In the genomic region with DNA sequence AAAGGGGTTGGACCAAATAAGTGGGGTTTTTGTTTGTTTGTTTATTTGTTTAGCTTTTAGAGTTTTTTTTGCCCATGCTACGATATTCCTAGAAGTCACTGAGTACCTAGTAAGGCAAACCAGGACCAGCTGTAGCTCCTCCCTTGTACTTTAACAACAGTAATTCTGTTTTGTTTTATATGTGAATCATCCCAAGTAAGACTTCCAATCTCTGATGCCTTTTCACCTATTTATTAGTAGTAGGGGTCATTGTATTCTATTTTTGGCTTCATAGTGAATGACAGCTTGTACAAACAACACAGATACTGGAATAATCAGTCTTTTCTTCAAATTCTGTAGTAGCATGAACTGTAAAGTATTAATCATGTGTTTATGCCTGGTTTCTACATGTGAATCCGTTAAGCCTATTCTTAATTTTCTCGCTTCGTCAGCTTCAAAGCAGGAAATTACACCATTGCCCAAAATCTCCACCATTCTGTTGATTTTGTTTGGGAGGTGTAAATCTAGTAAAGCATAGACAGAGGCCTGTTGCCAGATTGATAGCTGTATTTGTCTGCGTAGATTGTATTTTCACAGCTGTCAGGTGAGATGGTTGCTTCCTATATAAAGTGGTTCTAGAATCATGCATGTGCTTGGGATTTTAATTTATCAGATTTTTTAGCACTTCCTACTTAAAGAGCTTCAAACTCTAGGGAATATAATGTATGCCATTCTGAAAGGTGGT, we compare ENCODE assay signal across 17 cellular contexts.
DNase-seq lines count a peak whose midpoint lies in the region; ATAC-seq, FAIRE-seq and TF ChIP-seq lines count a peak whose summit lies in the region.
"Had no signal": no experiment of that assay in that cellular context is flagged by ENCODE, and none has a peak within 500 bp of the region (broad histone marks: within the 10 kb centered on the region; RNA-seq: fewer than 3 reads in every experiment).

No MANE protein-coding gene starts in this region.

- H3K27me3 ChIP-seq in RWPE2 (ENCODE audit: insufficient read depth, poor library complexity, severe bottlenecking) = no peaks in the 10 kb centered on the region
- H3K27me3 ChIP-seq: SJCRH30 had no signal

- H3K27ac ChIP-seq in A549 = no peak overlapping the region
- no peak overlapping the region for H3K27ac ChIP-seq in RWPE2 (ENCODE audit: poor library complexity, severe bottlenecking)
- H3K27ac ChIP-seq: SJCRH30 had no signal

- in situ Hi-C loops in G401 (cut with HindIII; ENCODE audit: low sequenced_read_pairs) = no loop called here

- TF ChIP-seq CTCF in A549 (IDR thresholded peaks at IDR 0.05) = no peak
- TF ChIP-seq CTCF in RWPE2 (IDR thresholded peaks at IDR 0.05; ENCODE audit: poor library complexity, severe bottlenecking) = no peak
- TF ChIP-seq CTCF in fibroblast of mammary gland (conservative IDR thresholded peaks at IDR 0.05; ENCODE audit: control insufficient read depth, insufficient read depth, low read depth, low read length) = no peak

- no peak for TF ChIP-seq RAD21 in A549 (conservative IDR thresholded peaks at IDR 0.05 in 1 of 2, IDR thresholded peaks at IDR 0.05 in 1 of 2)

- peak; percentile 70 for FAIRE-seq in A549 (lab: Jason Lieb, UNC)
- FAIRE-seq: A204.1 had no signal

- POLR2A ChIA-PET in A549 (lab: Yijun Ruan, JAX) = no interaction called here

- H3K9me3 ChIP-seq in A549 (no peaks in the 10 kb centered on the region), RWPE2 (ENCODE audit: severe bottlenecking) (no peaks in the 10 kb centered on the region)
- H3K9me3 ChIP-seq: HAP-1, SJCRH30 had no signal

- H3K4me3 ChIP-seq in A549 = no peak overlapping the region
- no peak overlapping the region for H3K4me3 ChIP-seq in RWPE2 (ENCODE audit: severe bottlenecking)
- H3K4me3 ChIP-seq in fibroblast of mammary gland (ENCODE audit: control insufficient read depth, low read depth, low read length) = no peak overlapping the region
- H3K4me3 ChIP-seq: HAP-1, SJCRH30 had no signal

- H3K4me2 ChIP-seq in A549 = no peak overlapping the region

- 91% methylated on average over 5 of the region's 5 CpGs for WGBS in A549 (ENCODE audit: missing lambda C conversion rate)

- H3K4me1 ChIP-seq in A549 (peaks cover 11% of the 10 kb centered on the region; the same call in 1 of the 3 replicates), RWPE2 (ENCODE audit: insufficient read depth, poor library complexity, severe bottlenecking) (no peaks in the 10 kb centered on the region)
- H3K4me1 ChIP-seq: HAP-1, SJCRH30 had no signal

- TF ChIP-seq EP300 in A549 (IDR thresholded peaks at IDR 0.05) = no peak

- no peaks in the 10 kb centered on the region for H3K36me3 ChIP-seq in RWPE2 (ENCODE audit: low read depth)
- H3K36me3 ChIP-seq: HAP-1, SJCRH30 had no signal

- TF ChIP-seq POLR2A in A549 (IDR thresholded peaks at IDR 0.05; ENCODE audit: low read length) = no peak

- ATAC-seq in A549 = no peak
- 0 out of 3 replicates have a peak, but pooled peaks have one; percentile 35 for ATAC-seq in RWPE2 (ENCODE audit: low read depth)
- no peak for ATAC-seq in HG03139 (IDR thresholded peaks at IDR 0.05; ENCODE audit: unreplicated experiment)
- ATAC-seq in GM21390 (IDR thresholded peaks at IDR 0.05; ENCODE audit: unreplicated experiment) = no peak

- no peak for DNase-seq in A549 (ENCODE audit: low read depth in 1 of 2, low spot score in 1 of 2)
- peak; percentile 14 for DNase-seq in G401 (ENCODE audit: low spot score)
- DNase-seq in RWPE2 (ENCODE audit: low spot score) = no peak
- DNase-seq in fibroblast of mammary gland (ENCODE audit: low read depth) = peak; percentile 12
- no peak for DNase-seq in activated gamma-delta T cell treated with Interleukin-2 at 50 U/mL for 16 hours
- DNase-seq: C1 segment of cervical spinal cord, EL, IMR-90, Kasumi-1, NCI-H2029 treated with DMSO at 0.1 percent for 48 hours, NCI-H2227 treated with DMSO at 0.1 percent for 48 hours, NCI-H524, SJCRH30 had no signal

- CTCF ChIA-PET in A549 (lab: Yijun Ruan, JAX) = interaction anchor here (1.3 kb wide), 1 partner anchor 151 kb away, joined by 3 read pairs; the partner anchor contains the start of gene FLRT3

TF ChIP-seq in A549, 52 proteins besides CTCF, POLR2A, EP300 and RAD21:
- TF ChIP-seq NFE2L2 (conservative IDR thresholded peaks at IDR 0.05; ENCODE audit: low read length) = no peak
- TF ChIP-seq BHLHE40 (IDR thresholded peaks at IDR 0.05; ENCODE audit: low read depth, low read length) = no peak
- TF ChIP-seq PHF8 (IDR thresholded peaks at IDR 0.05; ENCODE audit: borderline replicate concordance, low read depth) = no peak
- TF ChIP-seq HDAC2 (IDR thresholded peaks at IDR 0.05) = no peak
- no peak for TF ChIP-seq CHD2 (IDR thresholded peaks at IDR 0.05; ENCODE audit: low read length, partially characterized antibody)

Comparison
In these comparisons a context has a peak if more than half of its experiments do, and no peak if none do; other contexts are left out.
1. DNase-seq: peak in G401 (single experiment) and fibroblast of mammary gland (single experiment); none in A549 (0 of 2), RWPE2 (single experiment) and activated gamma-delta T cell treated with Interleukin-2 at 50 U/mL for 16 hours (single experiment).